25 cellular contexts compared by ENCODE assay signal in the genomic region with DNA sequence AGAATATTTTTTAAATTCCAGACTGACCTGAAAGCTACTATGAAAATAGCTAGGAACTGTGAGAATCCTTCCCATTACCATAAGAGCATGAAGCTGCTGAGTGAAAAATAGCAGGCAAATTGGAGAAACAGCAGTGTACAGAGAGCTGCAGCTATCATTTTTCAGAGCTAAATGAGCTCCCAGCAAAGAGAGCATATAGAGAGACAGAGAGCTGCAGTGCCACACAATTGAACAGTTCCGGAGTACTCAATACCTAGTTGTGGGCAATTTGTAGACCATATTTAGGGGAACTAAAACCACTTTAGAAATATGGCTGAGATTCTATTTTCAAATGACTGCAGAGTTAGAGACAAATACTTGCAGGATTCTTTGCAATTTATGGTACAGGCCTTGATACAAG.
"Had no signal": no experiment of that assay in that cellular context is flagged by ENCODE, and none has a peak within 500 bp of the region (broad histone marks: within the 10 kb centered on the region; RNA-seq: fewer than 3 reads in every experiment).

No MANE protein-coding gene starts in this region.

- H3K36me3 Mint-ChIP-seq: IgD-negative memory B cell had no signal

- H3K4me3 ChIP-seq: K562, PC-9, Peyer's patch, SJCRH30 had no signal

- H3K9me3 Mint-ChIP-seq: IgD-negative memory B cell had no signal

- H3K4me3 Mint-ChIP-seq: IgD-negative memory B cell had no signal

- DNase-seq: Kasumi-1, MM.1S, NCI-H1092 treated with DMSO at 0.1 percent for 48 hours, NCI-H1436, NCI-H187, NCI-H2029 treated with DMSO at 0.1 percent for 48 hours, NCI-H2171, NCI-H226, NCI-H446, NCI-H510A, NCI-H524 treated with DMSO at 0.1 percent for 48 hours, NCI-H69, NCI-H774, OCI-M1, PC-9, Peyer's patch, SHP77 treated with DMSO at 0.1 percent for 48 hours, SJCRH30, T-helper 1 cell had no signal

- H3K27me3 Mint-ChIP-seq: IgD-negative memory B cell had no signal

- H3K4me1 ChIP-seq: Peyer's patch, SJCRH30 had no signal

- H3K9ac ChIP-seq: KMS-11 had no signal

- H3K27me3 ChIP-seq: Peyer's patch, SJCRH30 had no signal

- H3K4me1 Mint-ChIP-seq: IgD-negative memory B cell had no signal

- H3K27ac ChIP-seq: HL-60, KMS-11, PC-9, Peyer's patch, SJCRH30 had no signal

- H3K27ac Mint-ChIP-seq: IgD-negative memory B cell had no signal

- H3K36me3 ChIP-seq: Peyer's patch, SJCRH30 had no signal

- H3K4me2 ChIP-seq: KMS-11, PC-9 had no signal

- H2AFZ ChIP-seq: PC-9 had no signal

- ATAC-seq: K562, Right ventricle myocardium inferior, SK-N-SH treated with all-trans-retinoic acid at 6 μM for 48 hours had no signal

- H3K9me3 ChIP-seq: Peyer's patch, SJCRH30 had no signal
